ENCODE assay signal across 18 cellular contexts in genomic region chr14:60653709-60654161, GRCh38. TPM values are rescaled to one million over a fixed set of nuclear protein-coding genes. Genes with fewer than 3 reads are reported as not detected.
DNase-seq lines count a peak whose midpoint lies in the region; ATAC-seq and TF ChIP-seq lines count a peak whose summit lies in the region.
"Had no signal": no experiment of that assay in that cellular context is flagged by ENCODE, and none has a peak within 500 bp of the region (broad histone marks: within the 10 kb centered on the region; RNA-seq: fewer than 3 reads in every experiment).

No MANE protein-coding gene starts in this region.

- H3K9me2 ChIP-seq in hepatocyte (replicated peaks; ENCODE audit: insufficient read depth), result no peaks in the 10 kb centered on the region

- H3K36me3 ChIP-seq in SJCRH30, result no peaks in the 10 kb centered on the region
- H3K36me3 ChIP-seq in hepatocyte (replicated peaks; ENCODE audit: insufficient read depth, low read depth), result no peaks in the 10 kb centered on the region
- H3K36me3 ChIP-seq in skeletal muscle satellite cell (ENCODE audit: insufficient read depth, low read length), result no peaks in the 10 kb centered on the region
- H3K36me3 ChIP-seq: lower lobe of right lung had no signal

- H3K4me2 ChIP-seq in hepatocyte (peak overlapping the region; percentile 95), skeletal muscle satellite cell (ENCODE audit: low read length) (peak overlapping the region; percentile 95)

- H3K4me1 ChIP-seq in SJCRH30, result peaks cover 24% of the 10 kb centered on the region
- peaks cover 19% of the 10 kb centered on the region for H3K4me1 ChIP-seq in hepatocyte (ENCODE audit: insufficient read depth)
- peaks cover 63% of the 10 kb centered on the region for H3K4me1 ChIP-seq in skeletal muscle satellite cell (ENCODE audit: control insufficient read depth, insufficient read depth, low read length)

- TF ChIP-seq CTCF in hepatocyte (IDR thresholded peaks at IDR 0.05; ENCODE audit: poor library complexity), result no peak

- peak overlapping the region; percentile 81 for H3K4me3 ChIP-seq in SJCRH30
- no peak overlapping the region for H3K4me3 ChIP-seq in hepatocyte
- peak overlapping the region; percentile 94 for H3K4me3 ChIP-seq in skeletal muscle satellite cell (ENCODE audit: low read length)
- H3K4me3 ChIP-seq: lower lobe of right lung had no signal

- H3K36me3 Mint-ChIP-seq in activated T-cell treated with anti-CD3 and anti-CD28 coated beads, Interleukin-2, amount 50 U/mL, for 4 hours (ENCODE audit: insufficient read depth), result no peaks in the 10 kb centered on the region
- H3K36me3 Mint-ChIP-seq: T-cell had no signal

- H3K9me3 ChIP-seq in SJCRH30 (replicated peaks), result no peaks in the 10 kb centered on the region
- H3K9me3 ChIP-seq in hepatocyte (ENCODE audit: low read depth), result no peaks in the 10 kb centered on the region
- H3K9me3 ChIP-seq in skeletal muscle satellite cell (replicated peaks; ENCODE audit: low read length), result no peaks in the 10 kb centered on the region
- H3K9me3 ChIP-seq: lower lobe of right lung had no signal

- H3K79me2 ChIP-seq in hepatocyte, result no peaks in the 10 kb centered on the region

- peak overlapping the region; percentile 69 for H3K27ac ChIP-seq in SJCRH30
- peak overlapping the region; percentile 87 for H3K27ac ChIP-seq in hepatocyte
- H3K27ac ChIP-seq: lower lobe of right lung had no signal

- ATAC-seq in activated T-cell treated with anti-CD3 and anti-CD28 coated beads, Interleukin-2, amount 50 U/mL, for 4 hours, result no peak
- ATAC-seq in HG03342 (IDR thresholded peaks at IDR 0.05; ENCODE audit: unreplicated experiment), result no peak
- ATAC-seq: lower lobe of right lung, T-cell had no signal

- H3K9ac ChIP-seq in skeletal muscle satellite cell (ENCODE audit: low read depth, low read length), result peak overlapping the region; percentile 90

- H3K4me1 Mint-ChIP-seq in activated T-cell treated with anti-CD3 and anti-CD28 coated beads, Interleukin-2, amount 50 U/mL, for 4 hours (ENCODE audit: low read depth), result peaks cover 59% of the 10 kb centered on the region

- H3K27me3 ChIP-seq in SJCRH30 (no peaks in the 10 kb centered on the region), hepatocyte (peaks cover 96% of the 10 kb centered on the region), skeletal muscle satellite cell (ENCODE audit: control insufficient read depth, insufficient read depth, low read length) (no peaks in the 10 kb centered on the region)

- WGBS in hepatocyte (ENCODE audit: low lambda C conversion rate, missing lambda C conversion rate), result 3% methylated on average over 13 of the region's 14 CpGs

- peak overlapping the region; percentile 42 for H3K4me3 Mint-ChIP-seq in activated T-cell treated with anti-CD3 and anti-CD28 coated beads, Interleukin-2, amount 50 U/mL, for 4 hours

- H2AFZ ChIP-seq in hepatocyte, result peak overlapping the region; percentile 37

- peaks cover 86% of the 10 kb centered on the region for H3K27me3 Mint-ChIP-seq in activated T-cell treated with anti-CD3 and anti-CD28 coated beads, Interleukin-2, amount 50 U/mL, for 4 hours (ENCODE audit: low read depth)

- no peak for DNase-seq in activated T-cell treated with anti-CD3 and anti-CD28 coated beads, Interleukin-2, amount 50 U/mL, for 4 hours
- DNase-seq in activated T-cell treated with anti-CD3 and anti-CD28 coated beads for 4 hours (no peak), SJCRH30 (no peak), hepatocyte (ENCODE audit: low spot score) (no peak), DMS114 treated with DMSO at 0.1 percent for 48 hours (lab: John Stamatoyannopoulos, UW; ENCODE audit: unreplicated experiment) (no peak), DMS79 treated with DMSO at 0.1 percent for 48 hours (lab: John Stamatoyannopoulos, UW) (no peak)
- DNase-seq: activated CD4-positive, alpha-beta T cell treated with anti-CD3 and anti-CD28 coated beads for 48 hours; activated gamma-delta T cell; cerebellar nuclear complex; erythroblast; lower lobe of right lung; NCI-H226; OCI-M1; posterior cingulate gyrus; stimulated activated CD4-positive, alpha-beta T cell treated with anti-CD3 and anti-CD28 coated beads, Interleukin-1b, Interleukin-23, amount 100 ng/mL, for 48 hours; T-cell had no signal

- H4K20me1 ChIP-seq in hepatocyte (ENCODE audit: insufficient read depth, poor library complexity, severe bottlenecking), result peaks cover under 1% of the 10 kb centered on the region

- H3K9me3 Mint-ChIP-seq in activated T-cell treated with anti-CD3 and anti-CD28 coated beads, Interleukin-2, amount 50 U/mL, for 4 hours, result no peaks in the 10 kb centered on the region
- H3K9me3 Mint-ChIP-seq: T-cell had no signal

RNA-seq across cellular contexts. Expression of gene SIX1, which starts 4.5 kb away (rescaled TPM):
- not detected for total RNA-seq in activated T-cell treated with anti-CD3 and anti-CD28 coated beads, Interleukin-2, amount 50 U/mL, for 4 hours
- total RNA-seq in SJCRH30 (2014; rRNA removed; shearing (Covaris generic)), result 63.4 and 65.0 TPM in 2 replicates
- total RNA-seq in hepatocyte, result 6.3 and 6.5 TPM in 2 replicates
- 5.2 and 5.9 TPM in 2 replicates for polyA plus RNA-seq in hepatocyte
- 8.1 and 15.9 TPM in 2 replicates for total RNA-seq in skeletal muscle satellite cell (2012; rRNA removed)
